25 cellular contexts compared by ENCODE assay signal in the genomic region with DNA sequence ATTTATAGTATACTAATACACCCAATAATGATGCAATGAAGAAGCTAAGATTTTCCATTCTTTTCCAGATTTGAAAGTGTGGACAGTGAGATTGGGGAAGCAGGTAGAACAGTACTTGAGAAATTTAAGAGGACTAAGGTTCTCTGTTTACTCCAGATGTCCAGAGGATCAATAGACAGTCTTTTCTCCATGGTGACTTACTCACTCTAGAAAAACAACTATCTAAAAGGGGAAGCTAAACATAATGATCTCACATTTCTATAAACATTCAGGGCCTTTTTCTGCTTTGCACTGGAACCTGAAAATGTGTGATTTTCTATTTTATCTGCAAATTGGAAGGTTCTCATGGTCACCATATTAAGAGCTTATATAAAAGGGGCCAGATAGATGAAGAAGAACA.
"Had no signal": no experiment of that assay in that cellular context is flagged by ENCODE, and none has a peak within 500 bp of the region (broad histone marks: within the 10 kb centered on the region; RNA-seq: fewer than 3 reads in every experiment).

No MANE protein-coding gene starts in this region.

- H3K4me3 ChIP-seq: colonic mucosa, esophagus squamous epithelium, gastrocnemius medialis, heart right ventricle, left lung, lower lobe of right lung had no signal

- DNase-seq: colonic mucosa; cortex of kidney; effector CD8-positive, alpha-beta T cell; effector memory CD8-positive, alpha-beta T cell; endodermal cell; erythroblast; esophagus squamous epithelium; foreskin melanocyte; gastrocnemius medialis; glutamatergic neuron; head of caudate nucleus; heart right ventricle; hippocampal formation; islet precursor cell; kidney; left cardiac atrium; left lung; left ventricle myocardium superior; lower lobe of right lung; mesendoderm; midbrain; naive thymus-derived CD4-positive, alpha-beta T cell; natural killer cell had no signal

- H3K27me3 ChIP-seq: colonic mucosa had no signal

- ATAC-seq: effector memory CD8-positive, alpha-beta T cell; esophagus mucosa; gastrocnemius medialis; heart right ventricle; left cardiac atrium; left lung; left ventricle myocardium superior; lower lobe of right lung; naive thymus-derived CD4-positive, alpha-beta T cell; natural killer cell had no signal

- H3K9me3 ChIP-seq: colonic mucosa, esophagus squamous epithelium, gastrocnemius medialis, heart right ventricle, left lung, lower lobe of right lung had no signal

- H3K36me3 ChIP-seq: colonic mucosa, esophagus squamous epithelium, gastrocnemius medialis, heart right ventricle, left lung, lower lobe of right lung had no signal

- H3K27ac ChIP-seq: colonic mucosa, epithelial cell of prostate, esophagus squamous epithelium, gastrocnemius medialis, heart right ventricle, left lung, lower lobe of right lung had no signal

- H3K4me1 ChIP-seq: colonic mucosa, esophagus squamous epithelium, gastrocnemius medialis, heart right ventricle, left lung, lower lobe of right lung had no signal
